ENCODE assay signal across 18 cellular contexts in the genomic region with DNA sequence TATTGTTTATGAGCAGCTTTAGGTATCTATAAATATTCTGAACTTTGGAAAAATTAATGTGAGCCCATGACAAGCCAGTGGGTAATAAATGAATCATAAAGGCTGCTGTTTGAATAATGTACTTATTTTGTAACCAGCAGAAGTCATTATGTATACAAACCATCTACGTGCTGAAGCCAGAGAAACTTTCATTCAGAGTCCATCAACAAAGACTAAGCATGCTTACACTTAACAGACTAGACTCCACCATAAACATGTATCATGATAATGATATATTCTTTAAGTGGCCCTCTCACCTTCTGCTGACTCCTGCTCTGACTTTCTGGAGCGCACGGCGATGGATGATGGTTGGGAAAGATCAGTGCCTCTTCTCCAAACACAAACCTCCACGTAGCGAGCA.
DNase-seq lines count a peak whose midpoint lies in the region; ATAC-seq and TF ChIP-seq lines count a peak whose summit lies in the region.
"Had no signal": no experiment of that assay in that cellular context is flagged by ENCODE, and none has a peak within 500 bp of the region (broad histone marks: within the 10 kb centered on the region; RNA-seq: fewer than 3 reads in every experiment).

No MANE protein-coding gene starts in this region.

- DNase-seq in left ventricle myocardium inferior, result no peak
- DNase-seq in Right ventricle myocardium superior, result no peak
- DNase-seq in brain microvascular endothelial cell, result no peak
- peak; percentile 5 for DNase-seq in hepatic stellate cell (ENCODE audit: low spot score)
- DNase-seq in aorta, result no peak
- DNase-seq in occipital lobe (lab: John Stamatoyannopoulos, UW), result no peak
- no peak for DNase-seq in nucleus accumbens (lab: John Stamatoyannopoulos, UW)
- no peak for DNase-seq in SKM-1 (lab: John Stamatoyannopoulos, UW; ENCODE audit: unreplicated experiment)
- DNase-seq: 8988T; ACHN; Calu3; CD4-positive, CD25-positive, alpha-beta regulatory T cell; DMS 273 treated with DMSO at 0.1 percent for 48 hours; GOT3; H9 had no signal

- H3K36me3 ChIP-seq in left ventricle myocardium inferior, result no peaks in the 10 kb centered on the region
- no peaks in the 10 kb centered on the region for H3K36me3 ChIP-seq in brain microvascular endothelial cell (replicated peaks)
- peaks cover 0 to 1% of the 10 kb centered on the region in 2 donors for H3K36me3 ChIP-seq in aorta (ENCODE audit: control insufficient read depth in 1 of 2, insufficient read depth in 2 of 2, low read length in 1 of 2)
- H3K36me3 ChIP-seq: BLaER1 treated with 17β-estradiol and CSF1 and Interleukin-3, amounts not matched to agents 10 nM and 100 nM had no signal

- peaks cover 19% of the 10 kb centered on the region for H3K9me3 ChIP-seq in left ventricle myocardium inferior (replicated peaks)
- peaks cover 2% of the 10 kb centered on the region for H3K9me3 ChIP-seq in aorta (ENCODE audit: control insufficient read depth, low read length)

- peak overlapping the region; percentile 33 for H3K27ac ChIP-seq in left ventricle myocardium inferior (replicated peaks)
- H3K27ac ChIP-seq in brain microvascular endothelial cell, result peak overlapping the region; percentile 70
- H3K27ac ChIP-seq in aorta (ENCODE audit: low read depth in 1 of 2, low read length in 2 of 2), result peak overlapping the region; percentile 2 to 44
- H3K27ac ChIP-seq: BLaER1 treated with 17β-estradiol and CSF1 and Interleukin-3, amounts not matched to agents 10 nM and 100 nM had no signal

- ATAC-seq in Right ventricle myocardium superior (ENCODE audit: poor library complexity), result no peak
- no peak for ATAC-seq in aorta (ENCODE audit: low FRiP score)
- ATAC-seq: GM12878, HepG2 had no signal

- H3K4me3 ChIP-seq in left ventricle myocardium inferior, result no peak overlapping the region
- no peak overlapping the region for H3K4me3 ChIP-seq in brain microvascular endothelial cell (ENCODE audit: low read depth, low read length)
- no peak overlapping the region for H3K4me3 ChIP-seq in aorta (ENCODE audit: low read length in 2 of 2)
- H3K4me3 ChIP-seq: BLaER1 treated with 17β-estradiol and CSF1 and Interleukin-3, amounts not matched to agents 10 nM and 100 nM; GM12878 had no signal

- H3K4me1 ChIP-seq in left ventricle myocardium inferior (peaks cover 8% of the 10 kb centered on the region), aorta (ENCODE audit: control insufficient read depth in 1 of 2, insufficient read depth in 2 of 2, low read length in 2 of 2) (peaks cover 4 to 5% of the 10 kb centered on the region in 2 donors)

- 58 to 62% methylated on average over 6 of the region's 6 CpGs for WGBS in aorta, 2 donors

- H3K27me3 ChIP-seq in left ventricle myocardium inferior (ENCODE audit: low read depth) (no peaks in the 10 kb centered on the region), brain microvascular endothelial cell (replicated peaks) (no peaks in the 10 kb centered on the region), aorta (ENCODE audit: control insufficient read depth in 1 of 2, insufficient read depth in 2 of 2, low read length in 1 of 2) (no peaks in the 10 kb centered on the region)
- H3K27me3 ChIP-seq: BLaER1 treated with 17β-estradiol and CSF1 and Interleukin-3, amounts not matched to agents 10 nM and 100 nM had no signal

- no peak for TF ChIP-seq CTCF in left ventricle myocardium inferior (IDR thresholded peaks at IDR 0.05; ENCODE audit: borderline replicate concordance)
- no peak for TF ChIP-seq CTCF in brain microvascular endothelial cell (IDR thresholded peaks at IDR 0.05; ENCODE audit: low read depth, low read length, missing control alignments)

- intact Hi-C loops in left ventricle myocardium inferior (cut with micrococcal nuclease), result no loop called here
- intact Hi-C loops in Right ventricle myocardium superior (cut with DNase I), result no loop called here
- intact Hi-C loops in aorta (cut with DNase I), result no loop called here

- in situ Hi-C loops in brain microvascular endothelial cell (cut with HindIII; ENCODE audit: low pct_ligation_motif_present, low sequenced_read_pairs), result no loop called here
